Comparison of ENCODE assay signal across 18 cellular contexts in genomic region chr2:150171065-150171548, GRCh38.
DNase-seq lines count a peak whose midpoint lies in the region; ATAC-seq, FAIRE-seq and TF ChIP-seq lines count a peak whose summit lies in the region.
"Had no signal": no experiment of that assay in that cellular context is flagged by ENCODE, and none has a peak within 500 bp of the region (broad histone marks: within the 10 kb centered on the region; RNA-seq: fewer than 3 reads in every experiment).

No MANE protein-coding gene starts in this region.

- H3K9me2 ChIP-seq in GM23338 (ENCODE audit: insufficient read depth): no peaks in the 10 kb centered on the region

- TF ChIP-seq POLR2A in K562 (conservative IDR thresholded peaks at IDR 0.05): no peak
- no peak for TF ChIP-seq POLR2A in spleen (IDR thresholded peaks at IDR 0.05)
- TF ChIP-seq POLR2A in esophagus squamous epithelium (IDR thresholded peaks at IDR 0.05): no peak

- CTCF ChIA-PET in K562 (lab: Yijun Ruan, JAX; ENCODE audit: low intra/inter-chr PET ratio): no interaction called here

- POLR2A ChIA-PET in K562 (lab: Yijun Ruan, JAX): no interaction called here

- no peak for TF ChIP-seq EP300 in K562 (IDR thresholded peaks at IDR 0.05; ENCODE audit: low read length)

- H3K4me3 Mint-ChIP-seq in GM23338: no peak overlapping the region
- H3K4me3 Mint-ChIP-seq: B cell; CD8-positive, alpha-beta T cell had no signal

- no peaks in the 10 kb centered on the region for H4K20me1 ChIP-seq in GM23338 (replicated peaks; ENCODE audit: insufficient read depth)
- H4K20me1 ChIP-seq in K562 (replicated peaks; ENCODE audit: control insufficient read depth, insufficient read depth, low read length): no peaks in the 10 kb centered on the region
- H4K20me1 ChIP-seq: BLaER1 treated with 17β-estradiol and CSF1 and Interleukin-3, amounts not matched to agents 10 nM and 100 nM had no signal

- peaks cover 3% of the 10 kb centered on the region; the same call in 2 of the 3 replicates for H3K4me1 Mint-ChIP-seq in GM23338
- H3K4me1 Mint-ChIP-seq: B cell had no signal

- no peaks in the 10 kb centered on the region for H3K36me3 ChIP-seq in GM23338 (ENCODE audit: insufficient read depth)
- no peaks in the 10 kb centered on the region for H3K36me3 ChIP-seq in K562 (ENCODE audit: control insufficient read depth, insufficient read depth, low read length)
- H3K36me3 ChIP-seq in spleen: no peaks in the 10 kb centered on the region
- no peaks in the 10 kb centered on the region for H3K36me3 ChIP-seq in esophagus squamous epithelium
- H3K36me3 ChIP-seq: BLaER1 treated with 17β-estradiol and CSF1 and Interleukin-3, amounts not matched to agents 10 nM and 100 nM had no signal

- TF ChIP-seq RAD21 in K562 (CRISPR knock-in tag; conservative IDR thresholded peaks at IDR 0.05 in 1 of 2, IDR thresholded peaks at IDR 0.05 in 1 of 2): no peak

- H3K27me3 Mint-ChIP-seq in GM23338 (ENCODE audit: insufficient read depth, low read depth, poor library complexity): no peaks in the 10 kb centered on the region
- H3K27me3 Mint-ChIP-seq: B cell had no signal

- no peaks in the 10 kb centered on the region for H3F3A ChIP-seq in GM23338 (replicated peaks; ENCODE audit: low read depth)

- DNase-seq in Right ventricle myocardium inferior (ENCODE audit: missing footprints): peak; percentile 53
- DNase-seq in Right ventricle myocardium superior: no peak
- no peak for DNase-seq in GM23338 (ENCODE audit: low spot score)
- no peak for DNase-seq in K562 (ENCODE audit: extremely low read depth in 1 of 4, low spot score in 3 of 4)
- peak; percentile 70 for DNase-seq in spleen
- DNase-seq in esophagus squamous epithelium (lab: John Stamatoyannopoulos, UW): no peak
- no peak for DNase-seq in D341Med (ENCODE audit: low spot score)
- DNase-seq: Calu3; CD8-positive, alpha-beta T cell; DMS 273 treated with DMSO at 0.1 percent for 48 hours; DMS53; EL; GM23248 had no signal

- ATAC-seq in Right ventricle myocardium inferior (no peak), Right ventricle myocardium superior (ENCODE audit: poor library complexity) (no peak), GM23338 (no peak), K562 (no peak)
- ATAC-seq: CD8-positive, alpha-beta T cell had no signal

- no peak overlapping the region for H3K27ac Mint-ChIP-seq in GM23338
- H3K27ac Mint-ChIP-seq: B cell; CD8-positive, alpha-beta T cell had no signal

- no peak for FAIRE-seq in K562 (lab: Jason Lieb, UNC)
- FAIRE-seq: GM12891, GM19239, H54 had no signal

- TF ChIP-seq CTCF in GM23338 (conservative IDR thresholded peaks at IDR 0.05; ENCODE audit: low read depth in 2 of 2): no peak
- no peak for TF ChIP-seq CTCF in K562 (IDR thresholded peaks at IDR 0.05 in 2 of 3, conservative IDR thresholded peaks at IDR 0.05 in 1 of 3; ENCODE audit: insufficient read depth in 2 of 3, low read depth in 1 of 3, low read length in 3 of 3)
- no peak for TF ChIP-seq CTCF in spleen (IDR thresholded peaks at IDR 0.05 in 8 of 11, conservative IDR thresholded peaks at IDR 0.05 in 3 of 11)
- TF ChIP-seq CTCF in esophagus squamous epithelium (IDR thresholded peaks at IDR 0.05): no peak

- H2AFZ ChIP-seq in GM23338 (peak overlapping the region; percentile 84; the same call in 1 of the 2 replicates), K562 (ENCODE audit: low read depth, low read length) (peak overlapping the region; percentile 20; the same call in 1 of the 2 replicates)
- H2AFZ ChIP-seq: GM23248 had no signal

- no peak overlapping the region for H3K4me2 ChIP-seq in GM23338
- H3K4me2 ChIP-seq in K562 (ENCODE audit: insufficient read depth, low read length): no peak overlapping the region

- H3K9me3 ChIP-seq in K562 (replicated peaks; ENCODE audit: control insufficient read depth, insufficient read depth, low read depth, low read length) (no peaks in the 10 kb centered on the region), spleen (peaks cover 0 to 16% (median 5%) of the 10 kb centered on the region in 8 donors), esophagus squamous epithelium (peaks cover 0 to 5% (median 0%) of the 10 kb centered on the region in 3 donors)

- H3K27ac ChIP-seq in GM23338 (ENCODE audit: low read depth) (no peak overlapping the region), K562 (ENCODE audit: extremely low read depth, low read depth, low read length) (no peak overlapping the region), spleen (no peak overlapping the region), esophagus squamous epithelium (no peak overlapping the region)
- H3K27ac ChIP-seq: BLaER1 treated with 17β-estradiol and CSF1 and Interleukin-3, amounts not matched to agents 10 nM and 100 nM; GM23248 had no signal

- H3K27me3 ChIP-seq in GM23338 (ENCODE audit: insufficient read depth): no peaks in the 10 kb centered on the region
- no peaks in the 10 kb centered on the region for H3K27me3 ChIP-seq in K562 (ENCODE audit: control insufficient read depth in 2 of 2, insufficient read depth in 2 of 2, low read length in 2 of 2)
- no peaks in the 10 kb centered on the region for H3K27me3 ChIP-seq in spleen (replicated peaks in 1 of 7)
- H3K27me3 ChIP-seq in esophagus squamous epithelium: no peaks in the 10 kb centered on the region
- H3K27me3 ChIP-seq: BLaER1 treated with 17β-estradiol and CSF1 and Interleukin-3, amounts not matched to agents 10 nM and 100 nM had no signal

- no peaks in the 10 kb centered on the region for H3K9me1 ChIP-seq in K562 (ENCODE audit: control insufficient read depth, insufficient read depth, low read length)

- H3K36me3 Mint-ChIP-seq in GM23338 (ENCODE audit: low read depth): no peaks in the 10 kb centered on the region; the same call in 2 of the 3 replicates
- H3K36me3 Mint-ChIP-seq: CD8-positive, alpha-beta T cell had no signal

- peaks cover 8% of the 10 kb centered on the region; the same call in 2 of the 3 replicates for H3K9me3 Mint-ChIP-seq in GM23338

- H3K79me2 ChIP-seq in GM23338 (replicated peaks; ENCODE audit: insufficient read depth) (no peaks in the 10 kb centered on the region), K562 (ENCODE audit: control insufficient read depth, insufficient read depth, low read length) (no peaks in the 10 kb centered on the region)

- no peak overlapping the region for H3K4me3 ChIP-seq in GM23338
- no peak overlapping the region for H3K4me3 ChIP-seq in K562
- no peak overlapping the region for H3K4me3 ChIP-seq in spleen
- H3K4me3 ChIP-seq in esophagus squamous epithelium: no peak overlapping the region
- H3K4me3 ChIP-seq: BLaER1 treated with 17β-estradiol and CSF1 and Interleukin-3, amounts not matched to agents 10 nM and 100 nM; GM23248 had no signal

- BruUV-seq in K562 (replicated peaks; lab: Mats Ljungman, UMichigan): no TSS peak

- in situ Hi-C loops in K562 (cut with MboI): no loop called here

- H3K9ac ChIP-seq in K562 (ENCODE audit: insufficient read depth in 1 of 2, low read depth in 2 of 2, low read length in 2 of 2): no peak overlapping the region
- H3K9ac ChIP-seq: BLaER1 treated with 17β-estradiol and CSF1 and Interleukin-3, amounts not matched to agents 10 nM and 100 nM; GM23248 had no signal

- no peaks in the 10 kb centered on the region for H3K4me1 ChIP-seq in GM23338 (ENCODE audit: insufficient read depth)
- H3K4me1 ChIP-seq in K562 (replicated peaks in 1 of 2; ENCODE audit: control insufficient read depth in 2 of 2, insufficient read depth in 2 of 2, low read length in 2 of 2): peaks cover 0 to 15% of the 10 kb centered on the region in 2 experiments; a peak in 4 of 5 replicates
- H3K4me1 ChIP-seq in spleen: no peaks in the 10 kb centered on the region
- H3K4me1 ChIP-seq in esophagus squamous epithelium: peaks cover 0 to 3% (median 3%) of the 10 kb centered on the region in 3 donors

- 42% methylated on average over 33 of the region's 43 CpGs for WGBS in K562 (ENCODE audit: insufficient coverage, low coverage, missing lambda C conversion rate)
- WGBS in spleen, 5 donors: 95 to 98% (median 97%) methylated on average over 8 to 43 of the region's 43 CpGs
- WGBS in esophagus squamous epithelium, 2 donors: 100% methylated on average over 5 of the region's 43 CpGs; no CpG with 5 or more reads in 1 of the 2 donors

- intact Hi-C loops in Right ventricle myocardium inferior (cut with DNase I) (no loop called here), Right ventricle myocardium superior (cut with DNase I) (no loop called here), K562 (cut with micrococcal nuclease) (no loop called here), spleen (cut with DNase I; ENCODE audit: low total_unique reads) (no loop called here), esophagus squamous epithelium (cut with DNase I) (no loop called here)

TF ChIP-seq in GM23338, 12 proteins besides CTCF, POLR2A, EP300 and RAD21 (continues in another document):
- no peak for TF ChIP-seq STAT1 (IDR thresholded peaks at IDR 0.05; ENCODE audit: unreplicated experiment)
- no peak for TF ChIP-seq JUNB (IDR thresholded peaks at IDR 0.05; ENCODE audit: unreplicated experiment)

TF ChIP-seq in K562, 482 proteins besides CTCF, POLR2A, EP300 and RAD21 (continues in another document):
- peak; percentile 50 for TF ChIP-seq RBFOX2 (IDR thresholded peaks at IDR 0.05; ENCODE audit: low read depth, low read length)
- TF ChIP-seq ZFX (CRISPR knock-in tag; IDR thresholded peaks at IDR 0.05): 0 out of 2 replicates have a peak, but pooled peaks have one; percentile 15
- TF ChIP-seq PTBP1 (IDR thresholded peaks at IDR 0.05; ENCODE audit: low read depth, low read length): no peak
- no peak for TF ChIP-seq ZNF324 (CRISPR knock-in tag; IDR thresholded peaks at IDR 0.05)
- TF ChIP-seq, protein P1, sequence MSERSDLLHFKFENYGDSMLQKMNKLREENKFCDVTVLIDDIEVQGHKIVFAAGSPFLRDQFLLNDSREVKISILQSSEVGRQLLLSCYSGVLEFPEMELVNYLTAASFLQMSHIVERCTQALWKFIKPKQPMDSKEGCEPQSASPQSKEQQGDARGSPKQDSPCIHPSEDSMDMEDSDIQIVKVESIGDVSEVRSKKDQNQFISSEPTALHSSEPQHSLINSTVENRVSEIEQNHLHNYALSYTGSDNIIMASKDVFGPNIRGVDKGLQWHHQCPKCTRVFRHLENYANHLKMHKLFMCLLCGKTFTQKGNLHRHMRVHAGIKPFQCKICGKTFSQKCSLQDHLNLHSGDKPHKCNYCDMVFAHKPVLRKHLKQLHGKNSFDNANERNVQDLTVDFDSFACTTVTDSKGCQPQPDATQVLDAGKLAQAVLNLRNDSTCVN (CRISPR knock-in tag; IDR thresholded peaks at IDR 0.05): no peak
- TF ChIP-seq EHMT2 (IDR thresholded peaks at IDR 0.05): no peak
- TF ChIP-seq ZNF3 (CRISPR knock-in tag; IDR thresholded peaks at IDR 0.05): no peak
- no peak for TF ChIP-seq MXD1 (CRISPR knock-in tag; IDR thresholded peaks at IDR 0.05; ENCODE audit: borderline replicate concordance, poor library complexity, severe bottlenecking)
- TF ChIP-seq HNRNPH1 (optimal IDR thresholded peaks at IDR 0.05; ENCODE audit: low read depth, low read length): no peak
- TF ChIP-seq L3MBTL2 (IDR thresholded peaks at IDR 0.05): peak; percentile 20; the same call in 1 of the 2 replicates
- TF ChIP-seq TRIM28 (IDR thresholded peaks at IDR 0.05): no peak

Comparison
In these comparisons a context has a peak if more than half of its experiments do, and no peak if none do; other contexts are left out.
1. DNase-seq: peak in Right ventricle myocardium inferior (single experiment) and spleen (single experiment); none in Right ventricle myocardium superior (single experiment), GM23338 (single experiment), K562 (0 of 4), esophagus squamous epithelium (single experiment) and D341Med (single experiment).